ENCODE assay signal across 20 cellular contexts in genomic region chr14:70032016-70032415, GRCh38.
"Had no signal": no experiment of that assay in that cellular context is flagged by ENCODE, and none has a peak within 500 bp of the region (broad histone marks: within the 10 kb centered on the region; RNA-seq: fewer than 3 reads in every experiment).

No MANE protein-coding gene starts in this region.

- H3K9me3 ChIP-seq: SJSA1 had no signal

- H3K27me3 ChIP-seq: SJSA1 had no signal

- H3K27ac ChIP-seq: SJSA1, SK-N-MC had no signal

- H3K4me3 ChIP-seq: SJSA1, SK-N-MC had no signal

- H3K36me3 ChIP-seq: SJSA1 had no signal

- FAIRE-seq: RCC 7860 had no signal

- DNase-seq: Karpas-422, KG1, MM.1S, NCI-H1092 treated with DMSO at 0.1 percent for 48 hours, NCI-H1436, NCI-H187, NCI-H2029, NCI-H2081 treated with DMSO at 0.1 percent for 48 hours, NCI-H2171, NCI-H446, NCI-H510A, NCI-H524 treated with DMSO at 0.1 percent for 48 hours, NCI-H69, NCI-H774, Right ventricle myocardium superior, RPMI8226, SIG-M5 had no signal

- H3K4me1 ChIP-seq: SJSA1 had no signal
